In genomic region chr9:136472640-136473353, GRCh38 we compare ENCODE assay signal across 25 cellular contexts.
"Had no signal": no experiment of that assay in that cellular context is flagged by ENCODE, and none has a peak within 500 bp of the region (broad histone marks: within the 10 kb centered on the region; RNA-seq: fewer than 3 reads in every experiment).

No MANE protein-coding gene starts in this region.

- FAIRE-seq: astrocyte had no signal

- H3K9me3 ChIP-seq: MG63 had no signal

- H3K27me3 ChIP-seq: MG63 had no signal

- ATAC-seq: activated CD8-positive, alpha-beta memory T cell treated with anti-CD3 and anti-CD28 coated beads, Interleukin-2, amount 10 ng/mL, durations not matched to agents 7 days and 5 days; activated T-cell treated with anti-CD3 and anti-CD28 coated beads, Interleukin-2, amount 50 U/mL, for 4 hours; activated T-helper 17 cell treated with anti-CD3 and anti-CD28 coated beads, Interleukin-2, amount 50 U/mL, for 72 hours had no signal

- DNase-seq: activated B cell treated with CpG ODN at 0.5 μM for 24 hours; activated CD4-positive, alpha-beta T cell treated with anti-CD3 and anti-CD28 coated beads for 1 hour; activated CD4-positive, alpha-beta T cell treated with anti-CD3 and anti-CD28 coated beads, Interleukin-2, amount 10 ng/mL, durations not matched to agents 24 days and 14 days; activated CD4-positive, alpha-beta T cell treated with anti-CD3 and anti-CD28 coated beads, Interleukin-2, amount 50 U/mL, for 48 hours; activated CD8-positive, alpha-beta memory T cell treated with anti-CD3 and anti-CD28 coated beads, Interleukin-2, amount 10 ng/mL, durations not matched to agents 7 days and 5 days; activated gamma-delta T cell; activated naive CD4-positive, alpha-beta T cell treated with anti-CD3 and anti-CD28 coated beads for 36 hours; activated T-cell treated with anti-CD3 and anti-CD28 coated beads, Interleukin-2, amount 50 U/mL, for 4 hours; amygdala; MG63; MV-4-11; NCI-H1092 treated with DMSO at 0.1 percent for 48 hours; NCI-H1417 treated with DMSO at 0.1 percent for 48 hours; NCI-H1694; NCI-H2029; NCI-H2107; NCI-H2171 treated with DMSO at 0.1 percent for 48 hours; NCI-H226; NCI-H526; NCI-H82; RPMI8226; SHP77 treated with DMSO at 0.1 percent for 48 hours; T-helper 9 cell had no signal

- H3K4me3 ChIP-seq: MG63 had no signal
